In the genomic region with DNA sequence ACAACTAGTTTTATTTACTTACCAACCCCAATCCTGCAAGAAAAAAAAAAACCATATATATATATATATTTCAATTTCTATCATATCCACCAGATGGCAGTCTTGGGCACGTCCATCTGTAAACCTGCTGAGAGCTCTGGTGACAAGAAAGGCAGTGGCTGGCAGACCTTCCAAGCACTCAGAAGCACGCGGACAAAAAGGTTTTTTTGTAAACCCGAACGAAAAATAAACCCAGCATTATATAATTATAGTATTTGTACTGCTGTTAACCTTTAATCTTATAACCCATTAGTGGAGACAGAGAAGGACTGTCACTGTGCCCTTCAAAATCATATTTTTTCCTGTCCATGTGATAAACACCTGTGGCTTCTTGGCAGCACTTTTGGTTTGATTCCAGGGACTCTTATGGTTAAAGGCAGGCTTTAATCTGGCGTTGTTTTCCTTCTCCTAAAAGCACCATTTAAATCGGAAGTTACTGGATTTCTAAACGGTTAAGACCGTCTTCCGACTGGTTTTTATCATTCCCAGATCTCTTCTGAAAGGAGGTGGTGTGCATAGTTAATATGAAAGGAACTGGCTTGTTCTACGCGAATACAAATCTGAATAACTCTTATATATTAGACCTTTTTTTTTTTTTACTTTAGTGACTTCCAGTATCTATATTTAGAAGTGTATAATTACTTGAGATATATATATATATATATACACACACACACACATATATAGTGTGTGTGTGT, we compare ENCODE assay signal across 8 cellular contexts. TPM values are rescaled to one million over a fixed set of nuclear protein-coding genes. Genes with fewer than 3 reads are reported as not detected.
DNase-seq lines count a peak whose midpoint lies in the region; ATAC-seq lines count a peak whose summit lies in the region.

No MANE protein-coding gene starts in this region.

- peak overlapping the region; percentile 54 for H3K27ac Mint-ChIP-seq in activated CD4-positive, alpha-beta T cell treated with anti-CD3 and anti-CD28 coated beads, Interleukin-2, amount 10 ng/mL, durations not matched to agents 7 days and 5 days

- POLR2A ChIA-PET in activated CD4-positive, alpha-beta T cell treated with anti-CD3 and anti-CD28 coated beads, Interleukin-2, amount 10 ng/mL, durations not matched to agents 7 days and 5 days (lab: Charles Lee): no interaction called here

- CTCF ChIA-PET in activated CD4-positive, alpha-beta T cell treated with anti-CD3 and anti-CD28 coated beads, Interleukin-2, amount 10 ng/mL, durations not matched to agents 7 days and 5 days (lab: Charles Lee): interaction anchor here (0.5 to 0.8 kb wide), 7 partner anchors 9 to 860 kb away, joined by 3 to 5 read pairs (median 3); partner anchors contain the start of genes CAMKMT and PREPL

- peaks cover 1% of the 10 kb centered on the region for H3K27me3 Mint-ChIP-seq in activated CD4-positive, alpha-beta T cell treated with anti-CD3 and anti-CD28 coated beads, Interleukin-2, amount 10 ng/mL, durations not matched to agents 7 days and 5 days

- ATAC-seq in HG02981 (IDR thresholded peaks at IDR 0.05; ENCODE audit: unreplicated experiment) (peak; percentile 59), GM21723 (IDR thresholded peaks at IDR 0.05; ENCODE audit: unreplicated experiment) (no peak)

- peak overlapping the region; percentile 64 for H3K4me3 Mint-ChIP-seq in activated CD4-positive, alpha-beta T cell treated with anti-CD3 and anti-CD28 coated beads, Interleukin-2, amount 10 ng/mL, durations not matched to agents 7 days and 5 days

- no peaks in the 10 kb centered on the region for H3K36me3 Mint-ChIP-seq in activated CD4-positive, alpha-beta T cell treated with anti-CD3 and anti-CD28 coated beads, Interleukin-2, amount 10 ng/mL, durations not matched to agents 7 days and 5 days (ENCODE audit: low read depth)

- no peaks in the 10 kb centered on the region for H3K9me3 Mint-ChIP-seq in activated CD4-positive, alpha-beta T cell treated with anti-CD3 and anti-CD28 coated beads, Interleukin-2, amount 10 ng/mL, durations not matched to agents 7 days and 5 days

- DNase-seq in C1 segment of cervical spinal cord (lab: John Stamatoyannopoulos, UW) (peak in 9 of 14 donors; percentile 1 to 80 (median 17)), NCI-H526 (lab: John Stamatoyannopoulos, UW) (peak; percentile 46 to 74), dermis blood vessel endothelial cell (peak; percentile 86), lung microvascular endothelial cell (ENCODE audit: low read depth in 2 of 2) (peak; percentile 74 to 83)
- peak; percentile 70 for DNase-seq in activated CD4-positive, alpha-beta T cell treated with anti-CD3 and anti-CD28 coated beads, Interleukin-2, amount 10 ng/mL, durations not matched to agents 7 days and 5 days
- DNase-seq in stimulated activated CD8-positive, alpha-beta memory T cell treated with anti-CD3 and anti-CD28 coated beads, Interleukin-12 subunit alpha, Interleukin-12 subunit beta, amount 100 ng/mL, for 1 hour (ENCODE audit: low read depth): peak; percentile 43

- H3K4me1 Mint-ChIP-seq in activated CD4-positive, alpha-beta T cell treated with anti-CD3 and anti-CD28 coated beads, Interleukin-2, amount 10 ng/mL, durations not matched to agents 7 days and 5 days: peaks cover 13% of the 10 kb centered on the region

RNA-seq across cellular contexts. Expression of gene SLC3A1, which starts 31.0 kb away (rescaled TPM):
- under 1 TPM in 1 of 2 experiments, not detected in 1; 0.22 TPM for total RNA-seq in activated CD4-positive, alpha-beta T cell treated with anti-CD3 and anti-CD28 coated beads, Interleukin-2, amount 10 ng/mL, durations not matched to agents 7 days and 5 days
- total RNA-seq in dermis blood vessel endothelial cell (0.09 and 0.17 TPM in 2 replicates), lung microvascular endothelial cell (not detected in 2 replicates)

Comparison
In these comparisons a context has a peak if more than half of its experiments do, and no peak if none do; other contexts are left out.
1. DNase-seq: peak in every context shown above with its lines; median percentile 86 in dermis blood vessel endothelial cell; 78 in lung microvascular endothelial cell; 70 in activated CD4-positive, alpha-beta T cell treated with anti-CD3 and anti-CD28 coated beads, Interleukin-2, amount 10 ng/mL, durations not matched to agents 7 days and 5 days; 60 in NCI-H526; 43 in stimulated activated CD8-positive, alpha-beta memory T cell treated with anti-CD3 and anti-CD28 coated beads, Interleukin-12 subunit alpha, Interleukin-12 subunit beta, amount 100 ng/mL, for 1 hour; 17 in C1 segment of cervical spinal cord.